Comparison of ENCODE assay signal across 2 cellular contexts in the genomic region with DNA sequence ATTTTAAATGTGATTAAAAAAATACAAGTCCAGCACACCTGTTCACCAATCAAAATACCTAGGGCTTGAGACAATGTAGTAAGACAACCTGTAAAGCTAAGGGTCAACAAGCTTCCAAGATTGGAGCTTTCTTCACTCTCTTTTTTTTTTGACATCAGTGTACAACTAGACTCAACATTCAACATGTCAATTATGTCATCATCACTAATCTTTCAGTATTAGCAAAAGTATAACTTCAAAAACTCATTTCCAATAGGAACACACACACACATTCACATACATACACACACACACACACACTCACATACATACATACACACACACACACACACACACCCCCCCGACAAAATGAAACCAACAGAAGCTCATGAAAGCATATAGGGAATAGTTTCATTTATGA.
TF ChIP-seq lines count a peak whose summit lies in the region.

No MANE protein-coding gene starts in this region.

TF ChIP-seq in HepG2, 621 proteins besides CTCF, POLR2A, EP300 and RAD21:
- TF ChIP-seq CREB1 (IDR thresholded peaks at IDR 0.05) (peak; percentile 54), CREB1 (CRISPR knock-in tag; IDR thresholded peaks at IDR 0.05) (no peak), ZNF841 (CRISPR knock-in tag; IDR thresholded peaks at IDR 0.05; ENCODE audit: borderline replicate concordance) (no peak), ZNF256 (CRISPR knock-in tag; conservative IDR thresholded peaks at IDR 0.05) (no peak), ZNF431 (CRISPR knock-in tag; IDR thresholded peaks at IDR 0.05; ENCODE audit: borderline replicate concordance, low read depth) (no peak), ATF7 (IDR thresholded peaks at IDR 0.05) (peak; percentile 76), ATF7 (CRISPR knock-in tag; IDR thresholded peaks at IDR 0.05) (no peak)

TF ChIP-seq in IMR-90, 13 proteins besides CTCF, POLR2A, EP300 and RAD21:
- TF ChIP-seq USF2 (IDR thresholded peaks at IDR 0.05; ENCODE audit: low read depth, low read length) (no peak), SMC3 (IDR thresholded peaks at IDR 0.05; ENCODE audit: low read depth, low read length) (no peak), RCOR1 (IDR thresholded peaks at IDR 0.05; ENCODE audit: insufficient replicate concordance, low read length) (no peak), CEBPB (IDR thresholded peaks at IDR 0.05; ENCODE audit: low read depth, low read length) (no peak), CHD1 (IDR thresholded peaks at IDR 0.05; ENCODE audit: low read depth, low read length) (no peak), NFE2L2 (IDR thresholded peaks at IDR 0.05; ENCODE audit: low read depth, low read length) (no peak), BHLHE40 (IDR thresholded peaks at IDR 0.05; ENCODE audit: low read depth, low read length) (no peak)
- TF ChIP-seq, protein P1, sequence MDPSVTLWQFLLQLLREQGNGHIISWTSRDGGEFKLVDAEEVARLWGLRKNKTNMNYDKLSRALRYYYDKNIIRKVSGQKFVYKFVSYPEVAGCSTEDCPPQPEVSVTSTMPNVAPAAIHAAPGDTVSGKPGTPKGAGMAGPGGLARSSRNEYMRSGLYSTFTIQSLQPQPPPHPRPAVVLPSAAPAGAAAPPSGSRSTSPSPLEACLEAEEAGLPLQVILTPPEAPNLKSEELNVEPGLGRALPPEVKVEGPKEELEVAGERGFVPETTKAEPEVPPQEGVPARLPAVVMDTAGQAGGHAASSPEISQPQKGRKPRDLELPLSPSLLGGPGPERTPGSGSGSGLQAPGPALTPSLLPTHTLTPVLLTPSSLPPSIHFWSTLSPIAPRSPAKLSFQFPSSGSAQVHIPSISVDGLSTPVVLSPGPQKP (IDR thresholded peaks at IDR 0.05; ENCODE audit: borderline replicate concordance, low read depth, low read length), result no peak
TF ChIP-seq in IMR-90: peak in this region for 0.
